11 cellular contexts compared by ENCODE assay signal in the genomic region with DNA sequence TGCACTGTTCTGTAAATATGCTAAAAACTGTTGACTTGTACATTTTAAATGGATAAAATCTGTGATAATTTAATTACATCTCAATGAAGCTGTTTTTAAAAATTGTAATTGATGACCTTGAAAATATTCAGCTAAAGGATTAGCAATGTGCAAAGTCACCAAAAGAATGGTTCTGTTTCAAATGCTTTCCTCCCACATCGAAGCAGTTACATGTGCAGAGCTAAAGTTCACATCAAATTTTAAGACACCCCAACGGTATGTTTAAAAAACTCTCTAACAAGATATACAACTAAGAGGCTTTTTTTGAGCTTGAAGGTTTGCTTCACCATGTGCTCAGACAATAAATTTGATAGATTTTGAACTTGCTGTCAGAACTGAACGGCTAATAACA.
DNase-seq lines count a peak whose midpoint lies in the region; ATAC-seq and TF ChIP-seq lines count a peak whose summit lies in the region.
"Had no signal": no experiment of that assay in that cellular context is flagged by ENCODE, and none has a peak within 500 bp of the region (broad histone marks: within the 10 kb centered on the region; RNA-seq: fewer than 3 reads in every experiment).

No MANE protein-coding gene starts in this region.

- H3K79me2 ChIP-seq in SK-N-SH (ENCODE audit: insufficient read depth), result no peaks in the 10 kb centered on the region

- H2AFZ ChIP-seq in SK-N-SH (ENCODE audit: low read depth), result peak overlapping the region; percentile 54; the same call in 1 of the 2 replicates

- H3K4me3 Mint-ChIP-seq in activated T-cell treated with anti-CD3 and anti-CD28 coated beads, Interleukin-2, amount 50 U/mL, for 24 hours, result peak overlapping the region; percentile 57
- H3K4me3 Mint-ChIP-seq in stimulated activated memory B cell treated with anti-CD40 and anti-IgM and Interleukin-4, amounts not matched to agents 10 μg/mL and 1 μg/mL and 100 μg/mL, for 72 hours, result no peak overlapping the region

- H4K20me1 ChIP-seq in SK-N-SH (ENCODE audit: insufficient read depth), result no peaks in the 10 kb centered on the region

- H3K9me2 ChIP-seq in SK-N-SH, result no peaks in the 10 kb centered on the region

- ATAC-seq in HG02885 (IDR thresholded peaks at IDR 0.05; ENCODE audit: poor library complexity, unreplicated experiment) (peak; percentile 22), HG03571 (IDR thresholded peaks at IDR 0.05; ENCODE audit: unreplicated experiment) (no peak), gastroesophageal sphincter (no peak)
- ATAC-seq in stimulated activated memory B cell treated with anti-CD40 and anti-IgM and Interleukin-4, amounts not matched to agents 10 μg/mL and 1 μg/mL and 100 μg/mL, for 72 hours, result no peak

- POLR2A ChIA-PET in SK-N-SH (lab: Yijun Ruan, JAX), result interaction anchor here (1.0 kb wide), 1 partner anchor 593 kb away, joined by 3 read pairs; the partner anchor contains the start of gene RASSF8

- TF ChIP-seq CTCF in SK-N-SH (IDR thresholded peaks at IDR 0.05), result no peak
- no peak for TF ChIP-seq CTCF in gastroesophageal sphincter (IDR thresholded peaks at IDR 0.05)

- H3K27ac ChIP-seq in SK-N-SH (ENCODE audit: low read depth in 2 of 2, low read length in 1 of 2), result peak overlapping the region; percentile 14 to 91; a peak in 3 of 4 replicates
- no peak overlapping the region for H3K27ac ChIP-seq in gastroesophageal sphincter
- H3K27ac ChIP-seq: cardiac muscle cell had no signal

- peak overlapping the region; percentile 89 for H3K27ac Mint-ChIP-seq in activated T-cell treated with anti-CD3 and anti-CD28 coated beads, Interleukin-2, amount 50 U/mL, for 24 hours
- H3K27ac Mint-ChIP-seq in stimulated activated memory B cell treated with anti-CD40 and anti-IgM and Interleukin-4, amounts not matched to agents 10 μg/mL and 1 μg/mL and 100 μg/mL, for 72 hours, result peak overlapping the region; percentile 75

- H3K4me1 Mint-ChIP-seq in activated T-cell treated with anti-CD3 and anti-CD28 coated beads, Interleukin-2, amount 50 U/mL, for 24 hours (ENCODE audit: low read depth), result peaks cover 22% of the 10 kb centered on the region
- peaks cover 5% of the 10 kb centered on the region for H3K4me1 Mint-ChIP-seq in stimulated activated memory B cell treated with anti-CD40 and anti-IgM and Interleukin-4, amounts not matched to agents 10 μg/mL and 1 μg/mL and 100 μg/mL, for 72 hours

- peaks cover 4% of the 10 kb centered on the region for H3K27me3 Mint-ChIP-seq in activated T-cell treated with anti-CD3 and anti-CD28 coated beads, Interleukin-2, amount 50 U/mL, for 24 hours
- H3K27me3 Mint-ChIP-seq in stimulated activated memory B cell treated with anti-CD40 and anti-IgM and Interleukin-4, amounts not matched to agents 10 μg/mL and 1 μg/mL and 100 μg/mL, for 72 hours, result no peaks in the 10 kb centered on the region

- no peaks in the 10 kb centered on the region for H3K9me3 Mint-ChIP-seq in activated T-cell treated with anti-CD3 and anti-CD28 coated beads, Interleukin-2, amount 50 U/mL, for 24 hours
- no peaks in the 10 kb centered on the region for H3K9me3 Mint-ChIP-seq in stimulated activated memory B cell treated with anti-CD40 and anti-IgM and Interleukin-4, amounts not matched to agents 10 μg/mL and 1 μg/mL and 100 μg/mL, for 72 hours

- no peak overlapping the region; the same call in 1 of the 2 replicates for H3K9ac ChIP-seq in SK-N-SH

- TF ChIP-seq EP300 in SK-N-SH (IDR thresholded peaks at IDR 0.05; ENCODE audit: borderline replicate concordance in 1 of 2, low read depth in 1 of 2, low read length in 1 of 2) (0 out of 4 replicates have a peak, but pooled peaks of 1 of the 2 experiments have one; percentile 5), gastroesophageal sphincter (IDR thresholded peaks at IDR 0.05) (no peak)

- H3K9me3 ChIP-seq in SK-N-SH, result no peaks in the 10 kb centered on the region
- no peaks in the 10 kb centered on the region for H3K9me3 ChIP-seq in gastroesophageal sphincter

- TF ChIP-seq POLR2A in gastroesophageal sphincter (IDR thresholded peaks at IDR 0.05), result no peak

- H3K4me3 ChIP-seq in SK-N-SH (ENCODE audit: low read depth in 2 of 2, low read length in 1 of 2) (no peak overlapping the region), gastroesophageal sphincter (no peak overlapping the region)
- H3K4me3 ChIP-seq: cardiac muscle cell had no signal

- no peaks in the 10 kb centered on the region for H3F3A ChIP-seq in SK-N-SH (replicated peaks; ENCODE audit: insufficient read depth)

- DNase-seq in activated T-cell treated with anti-CD3 and anti-CD28 coated beads, Interleukin-2, amount 50 U/mL, for 24 hours, result no peak
- DNase-seq in activated T-cell treated with anti-CD3 and anti-CD28 coated beads, Interleukin-2, amount 50 U/mL, for 1 hour, result no peak
- DNase-seq in SK-N-SH (no peak), KG1 (lab: John Stamatoyannopoulos, UW) (no peak)
- DNase-seq: GF-D8, NCI-H526 had no signal

- CTCF ChIA-PET in SK-N-SH (lab: Yijun Ruan, JAX), result interaction anchor here (0.9 to 1.7 kb wide), 2 partner anchors 10 to 70 kb away, joined by 3 to 5 read pairs; no protein-coding TSS in a partner anchor

- no peak for TF ChIP-seq RAD21 in SK-N-SH (IDR thresholded peaks at IDR 0.05; ENCODE audit: low read length)

- H3K4me1 ChIP-seq in SK-N-SH (ENCODE audit: control insufficient read depth in 1 of 2, insufficient read depth in 2 of 2, low read depth in 1 of 2, low read length in 1 of 2) (peaks cover 0 to 11% of the 10 kb centered on the region in 2 experiments; a peak in 3 of 4 replicates), gastroesophageal sphincter (peaks cover 0 to 10% (median 0%) of the 10 kb centered on the region in 3 donors)

- WGBS in SK-N-SH (ENCODE audit: low lambda C conversion rate), result 7% methylated on average over 3 of the region's 3 CpGs
- WGBS in gastroesophageal sphincter (ENCODE audit: low coverage in 1 of 2), 2 donors, result 19 to 33% methylated on average over 3 of the region's 3 CpGs

- H3K36me3 Mint-ChIP-seq in activated T-cell treated with anti-CD3 and anti-CD28 coated beads, Interleukin-2, amount 50 U/mL, for 24 hours (ENCODE audit: low read depth), result no peaks in the 10 kb centered on the region
- H3K36me3 Mint-ChIP-seq in stimulated activated memory B cell treated with anti-CD40 and anti-IgM and Interleukin-4, amounts not matched to agents 10 μg/mL and 1 μg/mL and 100 μg/mL, for 72 hours, result no peaks in the 10 kb centered on the region

- no peak overlapping the region for H3K4me2 ChIP-seq in SK-N-SH

- H3K27me3 ChIP-seq in SK-N-SH (ENCODE audit: insufficient read depth), result no peaks in the 10 kb centered on the region
- H3K27me3 ChIP-seq in gastroesophageal sphincter, result no peaks in the 10 kb centered on the region
- H3K27me3 ChIP-seq: cardiac muscle cell had no signal

- H3K36me3 ChIP-seq in SK-N-SH (replicated peaks in 1 of 2; ENCODE audit: control insufficient read depth in 1 of 2, insufficient read depth in 2 of 2, low read length in 1 of 2), result no peaks in the 10 kb centered on the region
- no peaks in the 10 kb centered on the region for H3K36me3 ChIP-seq in gastroesophageal sphincter
- H3K36me3 ChIP-seq: cardiac muscle cell had no signal

TF ChIP-seq in SK-N-SH, 30 proteins besides CTCF, POLR2A, EP300 and RAD21:
- TF ChIP-seq JUND (IDR thresholded peaks at IDR 0.05) (no peak), NFIC (IDR thresholded peaks at IDR 0.05; ENCODE audit: borderline replicate concordance) (no peak), MXI1 (IDR thresholded peaks at IDR 0.05; ENCODE audit: low read depth, low read length) (peak; percentile 21; the same call in 1 of the 2 replicates), CHD2 (IDR thresholded peaks at IDR 0.05; ENCODE audit: low read length, partially characterized antibody) (no peak), GABPA (IDR thresholded peaks at IDR 0.05; ENCODE audit: low read depth) (no peak), GATA2 (CRISPR knock-in tag; IDR thresholded peaks at IDR 0.05) (peak; percentile 38; the same call in 1 of the 2 replicates), POLR2AphosphoS5 (IDR thresholded peaks at IDR 0.05; ENCODE audit: low read depth, low read length) (no peak)

Comparison
In these comparisons a context has a peak if more than half of its experiments do, and no peak if none do; other contexts are left out.
1. H3K27ac ChIP-seq: peak in SK-N-SH (2 of 2); none in gastroesophageal sphincter (0 of 4).